ENCODE assay signal across 9 cellular contexts in genomic region chr16:72856797-72857196, GRCh38.
DNase-seq lines count a peak whose midpoint lies in the region; ATAC-seq, FAIRE-seq and TF ChIP-seq lines count a peak whose summit lies in the region.
"Had no signal": no experiment of that assay in that cellular context is flagged by ENCODE, and none has a peak within 500 bp of the region (broad histone marks: within the 10 kb centered on the region; RNA-seq: fewer than 3 reads in every experiment).

No MANE protein-coding gene starts in this region.

- peak; percentile 32 to 41 for ATAC-seq in activated T-cell treated with anti-CD3 and anti-CD28 coated beads, Interleukin-2, amount 50 U/mL, for 72 hours (replicated peaks in 1 of 2)
- ATAC-seq in activated T-cell treated with anti-CD3 and anti-CD28 coated beads, Interleukin-2, amount 50 U/mL, for 4 hours, result no peak
- no peak for ATAC-seq in sciatic nerve

- no peak overlapping the region for H3K4me3 Mint-ChIP-seq in activated T-cell treated with anti-CD3 and anti-CD28 coated beads, Interleukin-2, amount 50 U/mL, for 72 hours
- no peak overlapping the region for H3K4me3 Mint-ChIP-seq in activated T-cell treated with anti-CD3 and anti-CD28 coated beads, Interleukin-2, amount 50 U/mL, for 4 hours

- no peak overlapping the region for H3K4me3 ChIP-seq in cardiac fibroblast (replicated peaks in 1 of 2; ENCODE audit: low read depth in 2 of 2, low read length in 2 of 2)
- H3K4me3 ChIP-seq: thyroid gland had no signal

- no peaks in the 10 kb centered on the region for H3K9me3 Mint-ChIP-seq in activated T-cell treated with anti-CD3 and anti-CD28 coated beads, Interleukin-2, amount 50 U/mL, for 72 hours
- H3K9me3 Mint-ChIP-seq in activated T-cell treated with anti-CD3 and anti-CD28 coated beads, Interleukin-2, amount 50 U/mL, for 4 hours, result no peaks in the 10 kb centered on the region

- H3K36me3 Mint-ChIP-seq in activated T-cell treated with anti-CD3 and anti-CD28 coated beads, Interleukin-2, amount 50 U/mL, for 72 hours (ENCODE audit: insufficient read depth in 2 of 2), result no peaks in the 10 kb centered on the region
- H3K36me3 Mint-ChIP-seq in activated T-cell treated with anti-CD3 and anti-CD28 coated beads, Interleukin-2, amount 50 U/mL, for 4 hours (ENCODE audit: insufficient read depth), result no peaks in the 10 kb centered on the region

- intact Hi-C loops in sciatic nerve (cut with DNase I), result no loop called here

- DNase-seq in activated T-cell treated with anti-CD3 and anti-CD28 coated beads, Interleukin-2, amount 50 U/mL, for 72 hours, result peak; percentile 19
- DNase-seq in activated T-cell treated with anti-CD3 and anti-CD28 coated beads, Interleukin-2, amount 50 U/mL, for 4 hours, result no peak
- DNase-seq in Kasumi-1 (lab: John Stamatoyannopoulos, UW) (peak; percentile 40 to 57), cardiac fibroblast (ENCODE audit: low read depth in 2 of 2) (peak in 1 of 2 donors; percentile 40), sciatic nerve (ENCODE audit: low spot score) (peak; percentile 25), frontal cortex (ENCODE audit: low spot score in 2 of 2) (no peak), CD1c-positive myeloid dendritic cell (ENCODE audit: extremely low spot score) (no peak), cerebellar nuclear complex (lab: John Stamatoyannopoulos, UW) (no peak)

- peaks cover 5% of the 10 kb centered on the region for H3K4me1 Mint-ChIP-seq in activated T-cell treated with anti-CD3 and anti-CD28 coated beads, Interleukin-2, amount 50 U/mL, for 72 hours (ENCODE audit: low read depth)
- H3K4me1 Mint-ChIP-seq in activated T-cell treated with anti-CD3 and anti-CD28 coated beads, Interleukin-2, amount 50 U/mL, for 4 hours (ENCODE audit: low read depth), result peaks cover 4% of the 10 kb centered on the region

- H3K27me3 Mint-ChIP-seq in activated T-cell treated with anti-CD3 and anti-CD28 coated beads, Interleukin-2, amount 50 U/mL, for 72 hours (ENCODE audit: low read depth), result peaks cover 7% of the 10 kb centered on the region
- no peaks in the 10 kb centered on the region for H3K27me3 Mint-ChIP-seq in activated T-cell treated with anti-CD3 and anti-CD28 coated beads, Interleukin-2, amount 50 U/mL, for 4 hours (ENCODE audit: low read depth)

- no peak for FAIRE-seq in frontal cortex (lab: Jason Lieb, UNC)

- peak; percentile 38 for TF ChIP-seq CTCF in cardiac fibroblast (IDR thresholded peaks at IDR 0.05; ENCODE audit: low read depth, low read length)

- no peak overlapping the region for H3K27ac Mint-ChIP-seq in activated T-cell treated with anti-CD3 and anti-CD28 coated beads, Interleukin-2, amount 50 U/mL, for 72 hours

Comparison
In these comparisons a context has a peak if more than half of its experiments do, and no peak if none do; other contexts are left out.
1. ATAC-seq: peak in activated T-cell treated with anti-CD3 and anti-CD28 coated beads, Interleukin-2, amount 50 U/mL, for 72 hours (2 of 2); none in activated T-cell treated with anti-CD3 and anti-CD28 coated beads, Interleukin-2, amount 50 U/mL, for 4 hours (0 of 2) and sciatic nerve (single experiment).
2. DNase-seq: peak in activated T-cell treated with anti-CD3 and anti-CD28 coated beads, Interleukin-2, amount 50 U/mL, for 72 hours (2 of 2), Kasumi-1 (2 of 2) and sciatic nerve (single experiment); none in activated T-cell treated with anti-CD3 and anti-CD28 coated beads, Interleukin-2, amount 50 U/mL, for 4 hours (single experiment), frontal cortex (0 of 2), CD1c-positive myeloid dendritic cell (single experiment) and cerebellar nuclear complex (0 of 2).